In genomic region chr12:122891661-122892525, GRCh38 we compare ENCODE assay signal across 8 cellular contexts. TPM values are rescaled to one million over a fixed set of nuclear protein-coding genes. Genes with fewer than 3 reads are reported as not detected.
DNase-seq lines count a peak whose midpoint lies in the region; ATAC-seq and TF ChIP-seq lines count a peak whose summit lies in the region.

No MANE protein-coding gene starts in this region.

- peaks cover 94% of the 10 kb centered on the region for H3K4me1 ChIP-seq in CD8-positive, alpha-beta memory T cell (ENCODE audit: insufficient read depth, low read length)
- peaks cover 29% of the 10 kb centered on the region for H3K4me1 ChIP-seq in ectodermal cell (ENCODE audit: control insufficient read depth, insufficient read depth, low read length)

- H3K27ac ChIP-seq in CD8-positive, alpha-beta memory T cell (ENCODE audit: low read depth, low read length), result no peak overlapping the region
- H3K27ac ChIP-seq in ectodermal cell (ENCODE audit: insufficient read depth, low read depth, low read length, poor library complexity, severe bottlenecking), result peak overlapping the region; percentile 72

- TF ChIP-seq CTCF in neural crest cell (conservative IDR thresholded peaks at IDR 0.05), result no peak

- H3K27me3 Mint-ChIP-seq in CD8-positive, alpha-beta memory T cell, result peaks cover 0 to 5% of the 10 kb centered on the region in 2 donors
- no peaks in the 10 kb centered on the region for H3K27me3 Mint-ChIP-seq in neural crest cell (ENCODE audit: low read depth)

- no peak for DNase-seq in CD8-positive, alpha-beta memory T cell
- DNase-seq in NCI-H82 (lab: John Stamatoyannopoulos, UW), result peak; percentile 65
- DNase-seq in neural crest cell (ENCODE audit: low read depth, low spot score), result no peak
- DNase-seq in cerebellar nuclear complex (lab: John Stamatoyannopoulos, UW), result no peak

- H3K9me3 ChIP-seq in CD8-positive, alpha-beta memory T cell (ENCODE audit: low read length), result no peaks in the 10 kb centered on the region
- H3K9me3 ChIP-seq in ectodermal cell (ENCODE audit: control insufficient read depth, low read length), result no peaks in the 10 kb centered on the region

- H3K27ac Mint-ChIP-seq in CD8-positive, alpha-beta memory T cell, result peak overlapping the region in 3 of 8 donors; percentile 12 to 88 (median 74)
- H3K27ac Mint-ChIP-seq in neural crest cell (ENCODE audit: unreplicated experiment), result peak overlapping the region; percentile 73

- ATAC-seq in HG03159 (IDR thresholded peaks at IDR 0.05; ENCODE audit: unreplicated experiment) (no peak), GM19463 (IDR thresholded peaks at IDR 0.05; ENCODE audit: unreplicated experiment) (no peak), GM18909 (IDR thresholded peaks at IDR 0.05; ENCODE audit: poor library complexity, unreplicated experiment) (no peak)

- POLR2A ChIA-PET in CD8-positive, alpha-beta memory T cell (lab: Charles Lee), result no interaction called here

- peak overlapping the region in 5 of 7 donors; percentile 12 to 83 (median 48) for H3K4me3 Mint-ChIP-seq in CD8-positive, alpha-beta memory T cell
- peak overlapping the region; percentile 66 for H3K4me3 Mint-ChIP-seq in neural crest cell

- peaks cover 83 to 96% (median 95%) of the 10 kb centered on the region in 3 donors for H3K4me1 Mint-ChIP-seq in CD8-positive, alpha-beta memory T cell
- peaks cover 81% of the 10 kb centered on the region for H3K4me1 Mint-ChIP-seq in neural crest cell

- H3K9me3 Mint-ChIP-seq in CD8-positive, alpha-beta memory T cell, result peaks cover 0 to 5% (median 2%) of the 10 kb centered on the region in 5 donors
- no peaks in the 10 kb centered on the region for H3K9me3 Mint-ChIP-seq in neural crest cell

- peaks cover 0 to 29% (median 0%) of the 10 kb centered on the region in 3 donors for H3K36me3 Mint-ChIP-seq in CD8-positive, alpha-beta memory T cell
- no peaks in the 10 kb centered on the region for H3K36me3 Mint-ChIP-seq in neural crest cell (ENCODE audit: low read depth)

- CTCF ChIA-PET in CD8-positive, alpha-beta memory T cell (lab: Charles Lee), result interaction anchor here (1.9 kb wide), 1 partner anchor 31 kb away, joined by 5 read pairs; no protein-coding TSS in a partner anchor

- no peaks in the 10 kb centered on the region for H3K36me3 ChIP-seq in CD8-positive, alpha-beta memory T cell (ENCODE audit: insufficient read depth, low read length)
- H3K36me3 ChIP-seq in ectodermal cell (ENCODE audit: control insufficient read depth, insufficient read depth, low read length), result no peaks in the 10 kb centered on the region

- H3K4me3 ChIP-seq in CD8-positive, alpha-beta memory T cell (ENCODE audit: low read length), result no peak overlapping the region
- H3K4me3 ChIP-seq in ectodermal cell (ENCODE audit: insufficient read depth, low read depth, low read length), result peak overlapping the region; percentile 8

- WGBS in ectodermal cell, 2 experiments, result 16 to 24% methylated on average over 10 of the region's 10 CpGs

- no peaks in the 10 kb centered on the region for H3K27me3 ChIP-seq in CD8-positive, alpha-beta memory T cell (ENCODE audit: insufficient read depth, low read length, poor library complexity, severe bottlenecking)
- H3K27me3 ChIP-seq in ectodermal cell (ENCODE audit: control insufficient read depth, insufficient read depth, low read length, poor library complexity, severe bottlenecking), result peaks cover 28% of the 10 kb centered on the region

RNA-seq across cellular contexts. Expression of gene VPS37B, which starts 4.0 kb away (rescaled TPM):
- 10 to 100 TPM; 19.3 to 19.9 TPM for total RNA-seq in CD8-positive, alpha-beta memory T cell
- polyA plus RNA-seq in CD8-positive, alpha-beta memory T cell, result 30.6 TPM
- polyA plus RNA-seq in ectodermal cell (2013, experiment 1 of 4), result 26.1 TPM
- polyA plus RNA-seq in ectodermal cell (2013, experiment 2 of 4), result 28.8 TPM
- 21.4 TPM for polyA plus RNA-seq in ectodermal cell (2013, experiment 3 of 4)
- 22.9 TPM for polyA plus RNA-seq in ectodermal cell (2013, experiment 4 of 4)
- total RNA-seq in neural crest cell, result 40.9 and 41.5 TPM in 2 replicates

RNA-seq across cellular contexts. Expression of gene HIP1R, which starts 56.6 kb away (rescaled TPM):
- total RNA-seq in CD8-positive, alpha-beta memory T cell, result 10 to 100 TPM; 23.8 to 27.2 TPM
- polyA plus RNA-seq in CD8-positive, alpha-beta memory T cell, result 12.5 TPM
- 29.1 TPM for polyA plus RNA-seq in ectodermal cell (2013, experiment 1 of 4)
- 25.8 TPM for polyA plus RNA-seq in ectodermal cell (2013, experiment 2 of 4)
- 16.5 TPM for polyA plus RNA-seq in ectodermal cell (2013, experiment 3 of 4)
- 20.7 TPM for polyA plus RNA-seq in ectodermal cell (2013, experiment 4 of 4)
- total RNA-seq in neural crest cell, result 20.7 and 23.2 TPM in 2 replicates
